ENCODE assay signal across 8 cellular contexts in genomic region chr12:101829639-101830390, GRCh38. TPM values are rescaled to one million over a fixed set of nuclear protein-coding genes. Genes with fewer than 3 reads are reported as not detected.
DNase-seq lines count a peak whose midpoint lies in the region; ATAC-seq, FAIRE-seq and TF ChIP-seq lines count a peak whose summit lies in the region.

No MANE protein-coding gene starts in this region.

- peak overlapping the region; percentile 82 to 98 (median 92) for H3K27ac Mint-ChIP-seq in IgD-negative memory B cell

- DNase-seq in GM12864 (ENCODE audit: low read depth) = no peak
- no peak for DNase-seq in keratinocyte (ENCODE audit: low read depth, low spot score)
- peak in 1 of 49 donors; percentile 38 for DNase-seq in substantia nigra (lab: John Stamatoyannopoulos, UW)
- DNase-seq in omental fat pad (ENCODE audit: low spot score) = no peak

- peak overlapping the region; percentile 96 for H3K4me3 ChIP-seq in GM12864 (ENCODE audit: low read depth, low read length)
- H3K4me3 ChIP-seq in keratinocyte (ENCODE audit: control insufficient read depth in 2 of 3, extremely low read depth in 1 of 3, insufficient read depth in 2 of 3, low read depth in 1 of 3, low read length in 3 of 3) = peak overlapping the region; percentile 85 to 91 (median 91)

- H3K9me1 ChIP-seq in keratinocyte (ENCODE audit: control insufficient read depth, extremely low read depth, insufficient read depth, low read length) = no peaks in the 10 kb centered on the region

- peaks cover 23 to 32% (median 27%) of the 10 kb centered on the region in 3 donors for H3K4me1 Mint-ChIP-seq in IgD-negative memory B cell

- H3K9me3 Mint-ChIP-seq in IgD-negative memory B cell = no peaks in the 10 kb centered on the region

- no peak for ATAC-seq in activated CD4-positive, CD25-positive, alpha-beta regulatory T cell treated with anti-CD3 and anti-CD28 coated beads, Interleukin-2, amount 50 U/mL, for 24 hours
- ATAC-seq in GM21528 (IDR thresholded peaks at IDR 0.05; ENCODE audit: low FRiP score, unreplicated experiment) (no peak), omental fat pad (ENCODE audit: low FRiP score) (no peak)

- H3K27ac ChIP-seq in angular gyrus (ENCODE audit: low read depth, low read length) (peak overlapping the region; percentile 62), keratinocyte (ENCODE audit: control insufficient read depth, insufficient read depth, low read length) (peak overlapping the region; percentile 74), substantia nigra (ENCODE audit: low read depth, low read length, poor library complexity, severe bottlenecking) (peak overlapping the region; percentile 63)

- TF ChIP-seq CTCF in GM12864 (IDR thresholded peaks at IDR 0.05; ENCODE audit: low read depth, low read length, missing control alignments) (no peak), keratinocyte (optimal IDR thresholded peaks at IDR 0.05 in 1 of 3, IDR thresholded peaks at IDR 0.05 in 1 of 3, conservative IDR thresholded peaks at IDR 0.05 in 1 of 3; ENCODE audit: extremely low read depth in 1 of 3, insufficient read depth in 2 of 3, low read length in 3 of 3) (no peak), omental fat pad (IDR thresholded peaks at IDR 0.05) (no peak)

- no peaks in the 10 kb centered on the region for H3K27me3 ChIP-seq in keratinocyte (ENCODE audit: control insufficient read depth, extremely low read depth, insufficient read depth, low read length)

- peaks cover 25% of the 10 kb centered on the region for H3K79me2 ChIP-seq in keratinocyte (ENCODE audit: control insufficient read depth, insufficient read depth, low read length)

- H3K27me3 Mint-ChIP-seq in IgD-negative memory B cell = no peaks in the 10 kb centered on the region

- FAIRE-seq in keratinocyte (lab: Jason Lieb, UNC) = no peak

- peaks cover 15% of the 10 kb centered on the region for H3K4me1 ChIP-seq in keratinocyte (ENCODE audit: control insufficient read depth, extremely low read depth, insufficient read depth, low read length)

- peak overlapping the region; percentile 96 to 100 (median 98) for H3K4me3 Mint-ChIP-seq in IgD-negative memory B cell

- H3K36me3 ChIP-seq in keratinocyte (ENCODE audit: control insufficient read depth in 2 of 2, extremely low read depth in 1 of 2, insufficient read depth in 2 of 2, low read length in 2 of 2) = no peaks in the 10 kb centered on the region

- no peaks in the 10 kb centered on the region for H3K9me3 ChIP-seq in keratinocyte (ENCODE audit: control insufficient read depth, low read depth, low read length)

- H4K20me1 ChIP-seq in keratinocyte (ENCODE audit: control insufficient read depth, extremely low read depth, insufficient read depth, low read length) = no peaks in the 10 kb centered on the region

- H3K4me2 ChIP-seq in keratinocyte (ENCODE audit: control insufficient read depth, extremely low read depth, insufficient read depth, low read depth, low read length) = peak overlapping the region; percentile 92

- peak overlapping the region; percentile 90 for H3K9ac ChIP-seq in keratinocyte (ENCODE audit: control insufficient read depth, extremely low read depth, insufficient read depth, low read length)

- peak overlapping the region; percentile 97 for H2AFZ ChIP-seq in keratinocyte (ENCODE audit: control insufficient read depth, low read length)

- dilution Hi-C loops in keratinocyte (cut with MboI; ENCODE audit: extremely low pct_ligation_motif_present, low sequenced_read_pairs) = no loop called here

- H3K36me3 Mint-ChIP-seq in IgD-negative memory B cell = no peaks in the 10 kb centered on the region

RNA-seq across cellular contexts. Expression of gene GNPTAB, which starts 0.9 kb away (rescaled TPM):
- 28.0 TPM for polyA plus RNA-seq in IgD-negative memory B cell
- 30.4 to 35.7 TPM (median 33.0 TPM) in 3 replicates for polyA plus RNA-seq in keratinocyte
- polyA plus RNA-seq in keratinocyte (2011; ENCODE audit: low read depth) = 8.6 TPM
- 19.0 and 34.5 TPM in 2 replicates for polyA plus RNA-seq in keratinocyte (2011; cell fraction: cytosol; rRNA removed)
- 46.4 and 57.9 TPM in 2 replicates for polyA plus RNA-seq in keratinocyte (2011; cell fraction: nucleus; rRNA removed)
- 11.0 and 26.7 TPM in 2 replicates for polyA plus RNA-seq in keratinocyte (2012; ENCODE audit: low replicate concordance)
- polyA minus RNA-seq in keratinocyte = 20.1 to 72.6 TPM (median 49.4 TPM) in 3 replicates
- polyA minus RNA-seq in keratinocyte (2011; cell fraction: cytosol; rRNA and poly(A)+ RNA removed) = 19.4 TPM
- polyA minus RNA-seq in keratinocyte (2011; cell fraction: nucleus; rRNA and poly(A)+ RNA removed) = 40.6 and 77.7 TPM in 2 replicates
- 10 to 100 TPM; 18.3 to 28.8 (median 24.8) TPM for total RNA-seq in omental fat pad

RNA-seq across cellular contexts. Expression of gene DRAM1, which starts 47.6 kb away (rescaled TPM):
- polyA plus RNA-seq in IgD-negative memory B cell = 7.4 TPM
- polyA plus RNA-seq in keratinocyte = 20.8 to 21.7 TPM (median 20.9 TPM) in 3 replicates
- 4.4 TPM for polyA plus RNA-seq in keratinocyte (2011; ENCODE audit: low read depth)
- polyA plus RNA-seq in keratinocyte (2011; cell fraction: cytosol; rRNA removed) = 16.4 and 27.7 TPM in 2 replicates
- 24.8 and 27.0 TPM in 2 replicates for polyA plus RNA-seq in keratinocyte (2011; cell fraction: nucleus; rRNA removed)
- polyA plus RNA-seq in keratinocyte (2012; ENCODE audit: low replicate concordance) = 9.4 and 20.5 TPM in 2 replicates
- polyA minus RNA-seq in keratinocyte = 14.6 to 24.2 TPM (median 19.9 TPM) in 3 replicates
- 36.4 TPM for polyA minus RNA-seq in keratinocyte (2011; cell fraction: cytosol; rRNA and poly(A)+ RNA removed)
- polyA minus RNA-seq in keratinocyte (2011; cell fraction: nucleus; rRNA and poly(A)+ RNA removed) = 24.4 and 31.1 TPM in 2 replicates
- total RNA-seq in omental fat pad = 10 to 100 TPM; 22.3 to 37.5 (median 25.4) TPM
